Comparison of ENCODE assay signal across 1 cellular context in genomic region chr1:153613406-153613805, GRCh38.
TF ChIP-seq lines count a peak whose summit lies in the region.

No MANE protein-coding gene starts in this region.

TF ChIP-seq in GM23338, 12 proteins besides CTCF, POLR2A, EP300 and RAD21 (continued from another document):
- TF ChIP-seq ETS1 (IDR thresholded peaks at IDR 0.05) (no peak), ZNF114 (CRISPR knock-in tag; IDR thresholded peaks at IDR 0.05) (no peak), NANOG (IDR thresholded peaks at IDR 0.05; ENCODE audit: borderline replicate concordance) (no peak), EZH2phosphoT487 (IDR thresholded peaks at IDR 0.05; ENCODE audit: unreplicated experiment) (no peak), ZNF462 (CRISPR knock-in tag; IDR thresholded peaks at IDR 0.05) (no peak), JUNB (IDR thresholded peaks at IDR 0.05; ENCODE audit: unreplicated experiment) (no peak), REST (IDR thresholded peaks at IDR 0.05; ENCODE audit: unreplicated experiment) (no peak)
